1 cellular context compared by ENCODE assay signal in genomic region chr5:107808671-107809137, GRCh38.
TF ChIP-seq lines count a peak whose summit lies in the region.

No MANE protein-coding gene starts in this region.

TF ChIP-seq in HCT116, 20 proteins besides CTCF, POLR2A, EP300 and RAD21 (continued from another document):
- TF ChIP-seq, protein P1, sequence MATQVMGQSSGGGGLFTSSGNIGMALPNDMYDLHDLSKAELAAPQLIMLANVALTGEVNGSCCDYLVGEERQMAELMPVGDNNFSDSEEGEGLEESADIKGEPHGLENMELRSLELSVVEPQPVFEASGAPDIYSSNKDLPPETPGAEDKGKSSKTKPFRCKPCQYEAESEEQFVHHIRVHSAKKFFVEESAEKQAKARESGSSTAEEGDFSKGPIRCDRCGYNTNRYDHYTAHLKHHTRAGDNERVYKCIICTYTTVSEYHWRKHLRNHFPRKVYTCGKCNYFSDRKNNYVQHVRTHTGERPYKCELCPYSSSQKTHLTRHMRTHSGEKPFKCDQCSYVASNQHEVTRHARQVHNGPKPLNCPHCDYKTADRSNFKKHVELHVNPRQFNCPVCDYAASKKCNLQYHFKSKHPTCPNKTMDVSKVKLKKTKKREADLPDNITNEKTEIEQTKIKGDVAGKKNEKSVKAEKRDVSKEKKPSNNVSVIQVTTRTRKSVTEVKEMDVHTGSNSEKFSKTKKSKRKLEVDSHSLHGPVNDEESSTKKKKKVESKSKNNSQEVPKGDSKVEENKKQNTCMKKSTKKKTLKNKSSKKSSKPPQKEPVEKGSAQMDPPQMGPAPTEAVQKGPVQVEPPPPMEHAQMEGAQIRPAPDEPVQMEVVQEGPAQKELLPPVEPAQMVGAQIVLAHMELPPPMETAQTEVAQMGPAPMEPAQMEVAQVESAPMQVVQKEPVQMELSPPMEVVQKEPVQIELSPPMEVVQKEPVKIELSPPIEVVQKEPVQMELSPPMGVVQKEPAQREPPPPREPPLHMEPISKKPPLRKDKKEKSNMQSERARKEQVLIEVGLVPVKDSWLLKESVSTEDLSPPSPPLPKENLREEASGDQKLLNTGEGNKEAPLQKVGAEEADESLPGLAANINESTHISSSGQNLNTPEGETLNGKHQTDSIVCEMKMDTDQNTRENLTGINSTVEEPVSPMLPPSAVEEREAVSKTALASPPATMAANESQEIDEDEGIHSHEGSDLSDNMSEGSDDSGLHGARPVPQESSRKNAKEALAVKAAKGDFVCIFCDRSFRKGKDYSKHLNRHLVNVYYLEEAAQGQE (IDR thresholded peaks at IDR 0.05; ENCODE audit: low read depth): no peak
- TF ChIP-seq MAX (IDR thresholded peaks at IDR 0.05): no peak
- no peak for TF ChIP-seq YY1 (IDR thresholded peaks at IDR 0.05; ENCODE audit: extremely low read depth, insufficient replicate concordance, low read depth, low read length)
- no peak for TF ChIP-seq ZFX (IDR thresholded peaks at IDR 0.05)
- no peak for TF ChIP-seq SRF (IDR thresholded peaks at IDR 0.05; ENCODE audit: low read depth)
- TF ChIP-seq EZH2 (IDR thresholded peaks at IDR 0.05): no peak
- no peak for TF ChIP-seq ZNF274 (IDR thresholded peaks at IDR 0.05; ENCODE audit: low read depth, low read length)
